ENCODE assay signal across 16 cellular contexts in the genomic region with DNA sequence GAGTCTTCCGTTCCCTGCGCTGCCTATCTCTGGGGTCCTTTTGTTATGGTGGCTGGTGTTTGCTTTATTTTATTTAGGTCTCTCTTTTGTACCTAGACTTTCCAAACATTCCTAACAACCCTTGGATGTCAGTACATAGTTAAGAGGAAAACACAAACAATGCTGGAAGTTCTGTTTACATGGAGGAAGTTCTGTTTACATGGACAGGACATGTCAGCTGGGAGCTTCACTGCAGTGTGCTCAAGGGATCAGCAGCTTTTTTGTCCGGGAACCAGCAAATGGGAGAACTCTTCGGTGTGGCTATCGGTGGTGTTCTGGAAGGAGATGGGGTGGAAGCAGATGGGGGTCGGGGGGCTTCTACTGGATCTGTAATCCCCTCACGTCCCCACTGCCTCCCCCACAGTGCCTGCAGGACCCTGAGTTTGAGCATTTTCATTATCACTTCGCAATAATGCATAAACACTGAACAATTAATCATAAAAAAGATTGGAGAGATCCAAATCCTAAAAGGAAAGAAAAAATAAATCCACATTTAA. TPM values are rescaled to one million over a fixed set of nuclear protein-coding genes. Genes with fewer than 3 reads are reported as not detected.
A peak's percentile ranks its signal among the peaks of the same experiment; 100 is the strongest.
DNase-seq lines count a peak whose midpoint lies in the region; ATAC-seq and TF ChIP-seq lines count a peak whose summit lies in the region.
"Had no signal": no experiment of that assay in that cellular context is flagged by ENCODE, and none has a peak within 500 bp of the region (broad histone marks: within the 10 kb centered on the region; RNA-seq: fewer than 3 reads in every experiment).

No MANE protein-coding gene starts in this region.

- CTCF ChIA-PET in activated CD4-positive, alpha-beta T cell treated with anti-CD3 and anti-CD28 coated beads, Interleukin-2, amount 10 ng/mL, durations not matched to agents 7 days and 5 days (lab: Charles Lee), result no interaction called here

- TF ChIP-seq POLR2A in Peyer's patch (IDR thresholded peaks at IDR 0.05) (no peak), sigmoid colon (IDR thresholded peaks at IDR 0.05) (no peak)

- intact Hi-C loops in sigmoid colon (cut with DNase I), result no loop called here

- no peaks in the 10 kb centered on the region for H3K9me3 ChIP-seq in CD4-positive, CD25-positive, alpha-beta regulatory T cell (ENCODE audit: control insufficient read depth in 2 of 2, low read length in 2 of 2)
- no peaks in the 10 kb centered on the region for H3K9me3 ChIP-seq in Peyer's patch
- no peaks in the 10 kb centered on the region for H3K9me3 ChIP-seq in sigmoid colon

- no peaks in the 10 kb centered on the region for H3K36me3 ChIP-seq in CD4-positive, CD25-positive, alpha-beta regulatory T cell (ENCODE audit: control insufficient read depth, insufficient read depth, low read length)
- H3K36me3 ChIP-seq in Peyer's patch, result no peaks in the 10 kb centered on the region
- H3K36me3 ChIP-seq in sigmoid colon, result no peaks in the 10 kb centered on the region
- H3K36me3 ChIP-seq: cardiac muscle cell had no signal

- peaks cover 15% of the 10 kb centered on the region for H3K27me3 ChIP-seq in CD4-positive, CD25-positive, alpha-beta regulatory T cell (ENCODE audit: control insufficient read depth, insufficient read depth, low read length)
- H3K27me3 ChIP-seq in Peyer's patch, result no peaks in the 10 kb centered on the region
- H3K27me3 ChIP-seq in sigmoid colon, result no peaks in the 10 kb centered on the region
- H3K27me3 ChIP-seq: cardiac muscle cell had no signal

- H3K9me3 Mint-ChIP-seq in CD4-positive, CD25-positive, alpha-beta regulatory T cell, result peaks cover 0 to 4% (median 0%) of the 10 kb centered on the region in 7 donors
- H3K9me3 Mint-ChIP-seq in activated CD4-positive, alpha-beta T cell treated with anti-CD3 and anti-CD28 coated beads, Interleukin-2, amount 10 ng/mL, durations not matched to agents 7 days and 5 days, result peaks cover 2% of the 10 kb centered on the region
- H3K9me3 Mint-ChIP-seq in chondrocyte (ENCODE audit: low read depth), result no peaks in the 10 kb centered on the region

- H3K4me3 Mint-ChIP-seq in CD4-positive, CD25-positive, alpha-beta regulatory T cell, result peak overlapping the region in 3 of 4 donors; percentile 4 to 48 (median 34)
- no peak overlapping the region for H3K4me3 Mint-ChIP-seq in activated CD4-positive, alpha-beta T cell treated with anti-CD3 and anti-CD28 coated beads, Interleukin-2, amount 10 ng/mL, durations not matched to agents 7 days and 5 days
- no peak overlapping the region for H3K4me3 Mint-ChIP-seq in chondrocyte (ENCODE audit: unreplicated experiment)
- H3K4me3 Mint-ChIP-seq: activated naive CD4-positive, alpha-beta T cell treated with anti-CD3 and anti-CD28 coated beads, Interleukin-2, amount 10 ng/mL, durations not matched to agents 7 days and 5 days had no signal

- H3K4me1 ChIP-seq in CD4-positive, CD25-positive, alpha-beta regulatory T cell (ENCODE audit: control insufficient read depth, insufficient read depth, low read length, poor library complexity, severe bottlenecking), result peaks cover 16% of the 10 kb centered on the region
- H3K4me1 ChIP-seq in Peyer's patch (peaks cover 0 to 46% (median 0%) of the 10 kb centered on the region in 4 donors), sigmoid colon (peaks cover 0 to 50% (median 20%) of the 10 kb centered on the region in 4 donors)

- WGBS in sigmoid colon, 2 donors, result 70 to 85% methylated on average over 8 of the region's 8 CpGs

- no peak for ATAC-seq in CD4-positive, CD25-positive, alpha-beta regulatory T cell (ENCODE audit: low read depth in 2 of 2)
- no peak for ATAC-seq in HG02870 (IDR thresholded peaks at IDR 0.05; ENCODE audit: unreplicated experiment)

- H3K4me1 Mint-ChIP-seq in CD4-positive, CD25-positive, alpha-beta regulatory T cell, result peaks cover 5 to 64% (median 14%) of the 10 kb centered on the region in 4 donors
- H3K4me1 Mint-ChIP-seq in activated CD4-positive, alpha-beta T cell treated with anti-CD3 and anti-CD28 coated beads, Interleukin-2, amount 10 ng/mL, durations not matched to agents 7 days and 5 days, result peaks cover 26% of the 10 kb centered on the region
- H3K4me1 Mint-ChIP-seq in chondrocyte (ENCODE audit: low read depth), result peaks cover 29% of the 10 kb centered on the region

- no peak overlapping the region for H3K27ac Mint-ChIP-seq in CD4-positive, CD25-positive, alpha-beta regulatory T cell
- no peak overlapping the region for H3K27ac Mint-ChIP-seq in activated CD4-positive, alpha-beta T cell treated with anti-CD3 and anti-CD28 coated beads, Interleukin-2, amount 10 ng/mL, durations not matched to agents 7 days and 5 days
- no peak overlapping the region for H3K27ac Mint-ChIP-seq in chondrocyte (ENCODE audit: unreplicated experiment)
- H3K27ac Mint-ChIP-seq: activated naive CD4-positive, alpha-beta T cell treated with anti-CD3 and anti-CD28 coated beads, Interleukin-2, amount 10 ng/mL, durations not matched to agents 7 days and 5 days had no signal

- no peak for DNase-seq in CD4-positive, CD25-positive, alpha-beta regulatory T cell
- DNase-seq in Peyer's patch (peak in 1 of 3 donors; percentile 40), fibroblast of villous mesenchyme (ENCODE audit: low read depth) (no peak), sigmoid colon (no peak), HT-29 (ENCODE audit: low spot score) (no peak), chondrocyte (ENCODE audit: low spot score) (no peak)
- DNase-seq in activated CD4-positive, alpha-beta T cell treated with anti-CD3 and anti-CD28 coated beads, Interleukin-2, amount 10 ng/mL, durations not matched to agents 7 days and 5 days, result no peak
- DNase-seq: activated naive CD4-positive, alpha-beta T cell treated with anti-CD3 and anti-CD28 coated beads, Interleukin-2, amount 10 ng/mL, durations not matched to agents 7 days and 5 days; AML-193; DMS79; hippocampal formation; MM.1S had no signal

- TF ChIP-seq CTCF in Peyer's patch (IDR thresholded peaks at IDR 0.05) (no peak), fibroblast of villous mesenchyme (IDR thresholded peaks at IDR 0.05; ENCODE audit: insufficient read depth, low read depth, low read length) (no peak), sigmoid colon (IDR thresholded peaks at IDR 0.05) (no peak), chondrocyte (IDR thresholded peaks at IDR 0.05) (no peak)

- no peak overlapping the region for H3K4me3 ChIP-seq in CD4-positive, CD25-positive, alpha-beta regulatory T cell (ENCODE audit: low read depth, low read length)
- no peak overlapping the region for H3K4me3 ChIP-seq in Peyer's patch
- peak overlapping the region; percentile 14 for H3K4me3 ChIP-seq in fibroblast of villous mesenchyme (ENCODE audit: low read depth, low read length)
- H3K4me3 ChIP-seq in sigmoid colon, result no peak overlapping the region
- H3K4me3 ChIP-seq: cardiac muscle cell, skin epidermis had no signal

- H3K27ac ChIP-seq in CD4-positive, CD25-positive, alpha-beta regulatory T cell (ENCODE audit: insufficient read depth, low read length, poor library complexity, severe bottlenecking), result no peak overlapping the region
- H3K27ac ChIP-seq in Peyer's patch, result peak overlapping the region in 3 of 4 donors; percentile 27 to 61 (median 40)
- peak overlapping the region; percentile 61 to 99 (median 98) for H3K27ac ChIP-seq in sigmoid colon
- H3K27ac ChIP-seq: cardiac muscle cell, epithelial cell of prostate, skin epidermis had no signal

- POLR2A ChIA-PET in activated CD4-positive, alpha-beta T cell treated with anti-CD3 and anti-CD28 coated beads, Interleukin-2, amount 10 ng/mL, durations not matched to agents 7 days and 5 days (lab: Charles Lee), result no interaction called here

- no peaks in the 10 kb centered on the region for H3K36me3 Mint-ChIP-seq in CD4-positive, CD25-positive, alpha-beta regulatory T cell
- peaks cover 5% of the 10 kb centered on the region for H3K36me3 Mint-ChIP-seq in activated CD4-positive, alpha-beta T cell treated with anti-CD3 and anti-CD28 coated beads, Interleukin-2, amount 10 ng/mL, durations not matched to agents 7 days and 5 days (ENCODE audit: low read depth)
- H3K36me3 Mint-ChIP-seq in chondrocyte (ENCODE audit: low read depth), result no peaks in the 10 kb centered on the region

- no peak for TF ChIP-seq EP300 in sigmoid colon (IDR thresholded peaks at IDR 0.05)

- peaks cover 76% of the 10 kb centered on the region for H3K27me3 Mint-ChIP-seq in CD4-positive, CD25-positive, alpha-beta regulatory T cell
- peaks cover 36% of the 10 kb centered on the region for H3K27me3 Mint-ChIP-seq in activated CD4-positive, alpha-beta T cell treated with anti-CD3 and anti-CD28 coated beads, Interleukin-2, amount 10 ng/mL, durations not matched to agents 7 days and 5 days
- H3K27me3 Mint-ChIP-seq in chondrocyte (ENCODE audit: low read depth), result no peaks in the 10 kb centered on the region

RNA-seq across cellular contexts. Expression of a gene that starts 2.7 kb away (rescaled TPM):
- total RNA-seq in CD4-positive, CD25-positive, alpha-beta regulatory T cell, result 3.9 TPM
- polyA plus RNA-seq in CD4-positive, CD25-positive, alpha-beta regulatory T cell, result 10 to 100 TPM; 17.3 to 79.9 (median 40.7) TPM
- 100 to 1,000 TPM; 170 to 462 (median 219) TPM for total RNA-seq in Peyer's patch
- 96.3 and 122 TPM in 2 replicates for total RNA-seq in fibroblast of villous mesenchyme
- total RNA-seq in sigmoid colon, result 100 to 1,000 TPM; 150 to 207 (median 174) TPM
- 100 to 1,000 TPM; 152 to 194 (median 178) TPM for polyA plus RNA-seq in sigmoid colon
- 68.0 and 74.6 TPM in 2 replicates for total RNA-seq in HT-29 (2014; rRNA removed; shearing (Covaris generic))
- 10 to 100 TPM in 1 of 2 experiments, 1 to 10 TPM in 1; 9.1 to 14.3 TPM for total RNA-seq in activated CD4-positive, alpha-beta T cell treated with anti-CD3 and anti-CD28 coated beads, Interleukin-2, amount 10 ng/mL, durations not matched to agents 7 days and 5 days
- 74.0 to 98.0 TPM (median 97.3 TPM) in 3 replicates for total RNA-seq in chondrocyte

RNA-seq across cellular contexts. Expression of a gene that starts 31.0 kb away (rescaled TPM):
- total RNA-seq in CD4-positive, CD25-positive, alpha-beta regulatory T cell, result 27.4 TPM
- 100 to 1,000 TPM in 1 of 4 donors, 10 to 100 TPM in 3; 57.5 to 109 (median 68.6) TPM for polyA plus RNA-seq in CD4-positive, CD25-positive, alpha-beta regulatory T cell
- 10 to 100 TPM; 22.1 to 60.8 (median 29.3) TPM for total RNA-seq in Peyer's patch
- 7.4 and 12.1 TPM in 2 replicates for total RNA-seq in fibroblast of villous mesenchyme
- 10 to 100 TPM; 14.7 to 33.2 (median 24.0) TPM for total RNA-seq in sigmoid colon
- polyA plus RNA-seq in sigmoid colon, result 10 to 100 TPM; 12.5 to 18.0 (median 16.1) TPM
- 24.4 and 28.5 TPM in 2 replicates for total RNA-seq in HT-29 (2014; rRNA removed; shearing (Covaris generic))
- total RNA-seq in activated CD4-positive, alpha-beta T cell treated with anti-CD3 and anti-CD28 coated beads, Interleukin-2, amount 10 ng/mL, durations not matched to agents 7 days and 5 days, result 10 to 100 TPM; 37.5 to 43.2 TPM
- total RNA-seq in chondrocyte, result 34.4 to 40.7 TPM (median 35.1 TPM) in 3 replicates

Comparison
In these comparisons a context has a peak if more than half of its experiments do, and no peak if none do; other contexts are left out.
1. H3K4me3 Mint-ChIP-seq: peak in CD4-positive, CD25-positive, alpha-beta regulatory T cell (3 of 4); none in activated CD4-positive, alpha-beta T cell treated with anti-CD3 and anti-CD28 coated beads, Interleukin-2, amount 10 ng/mL, durations not matched to agents 7 days and 5 days (single experiment) and chondrocyte (single experiment).